In the genomic region with DNA sequence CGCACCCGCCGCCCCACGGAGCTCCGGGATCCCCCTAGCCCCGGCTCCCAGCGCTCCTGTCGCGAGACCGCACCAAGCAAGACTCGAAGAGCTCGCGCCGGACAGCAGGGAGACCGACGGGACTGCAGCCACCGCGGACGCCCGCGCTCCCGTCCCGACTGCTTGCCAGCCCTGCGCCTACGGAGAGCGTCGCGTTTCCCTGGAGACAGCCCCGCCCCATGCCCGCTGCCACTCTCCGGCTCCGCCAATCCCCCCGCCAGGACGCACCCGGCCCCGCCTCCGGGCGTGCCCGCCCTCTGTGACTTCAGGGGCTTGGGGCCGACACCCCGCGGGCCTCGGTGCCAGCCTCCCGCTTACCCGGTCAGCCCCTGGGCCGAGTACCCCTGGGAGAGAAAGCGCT, we compare ENCODE assay signal across 8 cellular contexts. TPM values are rescaled to one million over a fixed set of nuclear protein-coding genes. Genes with fewer than 3 reads are reported as not detected.
DNase-seq lines count a peak whose midpoint lies in the region; ATAC-seq and TF ChIP-seq lines count a peak whose summit lies in the region.

A gene with protein sequence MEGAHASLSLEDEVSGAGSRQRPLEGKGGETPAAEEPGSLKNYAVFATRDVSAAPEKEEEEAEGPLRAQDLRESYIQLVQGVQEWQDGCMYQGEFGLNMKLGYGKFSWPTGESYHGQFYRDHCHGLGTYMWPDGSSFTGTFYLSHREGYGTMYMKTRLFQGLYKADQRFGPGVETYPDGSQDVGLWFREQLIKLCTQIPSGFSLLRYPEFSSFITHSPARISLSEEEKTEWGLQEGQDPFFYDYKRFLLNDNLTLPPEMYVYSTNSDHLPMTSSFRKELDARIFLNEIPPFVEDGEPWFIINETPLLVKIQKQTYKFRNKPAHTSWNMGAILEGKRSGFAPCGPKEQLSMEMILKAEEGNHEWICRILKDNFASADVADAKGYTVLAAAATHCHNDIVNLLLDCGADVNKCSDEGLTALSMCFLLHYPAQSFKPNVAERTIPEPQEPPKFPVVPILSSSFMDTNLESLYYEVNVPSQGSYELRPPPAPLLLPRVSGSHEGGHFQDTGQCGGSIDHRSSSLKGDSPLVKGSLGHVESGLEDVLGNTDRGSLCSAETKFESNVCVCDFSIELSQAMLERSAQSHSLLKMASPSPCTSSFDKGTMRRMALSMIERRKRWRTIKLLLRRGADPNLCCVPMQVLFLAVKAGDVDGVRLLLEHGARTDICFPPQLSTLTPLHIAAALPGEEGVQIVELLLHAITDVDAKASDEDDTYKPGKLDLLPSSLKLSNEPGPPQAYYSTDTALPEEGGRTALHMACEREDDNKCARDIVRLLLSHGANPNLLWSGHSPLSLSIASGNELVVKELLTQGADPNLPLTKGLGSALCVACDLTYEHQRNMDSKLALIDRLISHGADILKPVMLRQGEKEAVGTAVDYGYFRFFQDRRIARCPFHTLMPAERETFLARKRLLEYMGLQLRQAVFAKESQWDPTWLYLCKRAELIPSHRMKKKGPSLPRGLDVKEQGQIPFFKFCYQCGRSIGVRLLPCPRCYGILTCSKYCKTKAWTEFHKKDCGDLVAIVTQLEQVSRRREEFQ (minus strand): TSS at position 181 of the 400 bp plus-strand sequence. CDS start 653 bp downstream, outside the sequence.

- DNase-seq in DMS153 (lab: John Stamatoyannopoulos, UW): peak; percentile 2
- no peak for DNase-seq in DMS153 treated with DMSO at 0.1 percent for 48 hours (lab: John Stamatoyannopoulos, UW; ENCODE audit: unreplicated experiment)
- DNase-seq in activated CD4-positive, alpha-beta T cell treated with anti-CD3 and anti-CD28 coated beads, Interleukin-2, amount 50 U/mL, for 4 hours: peak; percentile 56 to 62
- peak; percentile 40 for DNase-seq in effector CD4-positive, alpha-beta T cell
- peak; percentile 85 for DNase-seq in lower lobe of right lung
- peak; percentile 65 to 69 for DNase-seq in stimulated activated CD8-positive, alpha-beta memory T cell treated with anti-CD3 and anti-CD28 coated beads, Interleukin-15, amount 100 ng/mL, for 48 hours (ENCODE audit: low read depth in 2 of 2)
- no peak for DNase-seq in NOMO-1 (lab: John Stamatoyannopoulos, UW; ENCODE audit: unreplicated experiment in 2 of 2)

- H3K27me3 ChIP-seq in lower lobe of right lung (ENCODE audit: low read depth): no peaks in the 10 kb centered on the region

- H3K4me3 ChIP-seq in lower lobe of right lung: peak within 1 kb of the TSS; percentile 52

- peaks cover 51% of the 10 kb centered on the region for H3K4me1 ChIP-seq in lower lobe of right lung

- ATAC-seq in lower lobe of right lung: peak; percentile 38 to 42
- no peak for ATAC-seq in HG03439 (IDR thresholded peaks at IDR 0.05; ENCODE audit: unreplicated experiment)

- intact Hi-C loops in lower lobe of right lung (cut with DNase I): no loop called here

- no peaks in the 10 kb centered on the region for H3K9me3 ChIP-seq in lower lobe of right lung

- peaks cover 16% of the 10 kb centered on the region for H3K36me3 ChIP-seq in lower lobe of right lung

- no peak for TF ChIP-seq CTCF in lower lobe of right lung (IDR thresholded peaks at IDR 0.05)

- no peak within 1 kb of the TSS for H3K27ac ChIP-seq in lower lobe of right lung

RNA-seq across cellular contexts. Expression of the gene that starts here (rescaled TPM):
- total RNA-seq in lower lobe of right lung: 29.3 TPM

Comparison
In these comparisons a context has a peak if more than half of its experiments do, and no peak if none do; other contexts are left out.
1. DNase-seq: peak in DMS153 (single experiment), activated CD4-positive, alpha-beta T cell treated with anti-CD3 and anti-CD28 coated beads, Interleukin-2, amount 50 U/mL, for 4 hours (2 of 2), effector CD4-positive, alpha-beta T cell (single experiment), lower lobe of right lung (single experiment) and stimulated activated CD8-positive, alpha-beta memory T cell treated with anti-CD3 and anti-CD28 coated beads, Interleukin-15, amount 100 ng/mL, for 48 hours (2 of 2); none in DMS153 treated with DMSO at 0.1 percent for 48 hours (single experiment) and NOMO-1 (0 of 2).